Comparison of ENCODE assay signal across 20 cellular contexts in the genomic region with DNA sequence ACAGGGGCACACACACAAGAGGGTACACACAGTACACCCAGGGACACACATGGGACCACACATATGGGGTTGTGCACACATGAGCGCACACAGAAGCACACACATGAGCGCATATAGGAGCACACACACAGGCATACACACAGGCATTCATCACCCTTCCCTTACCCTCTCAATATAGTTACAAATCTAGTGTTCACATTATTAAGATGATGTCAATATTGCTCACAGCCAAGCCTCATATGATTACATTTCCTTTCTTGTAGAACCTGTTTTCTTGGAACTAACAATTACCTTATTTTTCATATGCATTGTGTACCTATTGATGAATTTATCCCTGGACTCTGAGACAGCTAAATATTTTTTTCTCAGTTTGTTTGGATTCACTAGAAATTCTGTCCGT.
"Had no signal": no experiment of that assay in that cellular context is flagged by ENCODE, and none has a peak within 500 bp of the region (broad histone marks: within the 10 kb centered on the region; RNA-seq: fewer than 3 reads in every experiment).

No MANE protein-coding gene starts in this region.

- H3K27me3 ChIP-seq: esophagus squamous epithelium, heart left ventricle, left lung, tibial nerve had no signal

- H3K4me1 ChIP-seq: left lung, spleen had no signal

- ATAC-seq: effector memory CD8-positive, alpha-beta T cell; heart left ventricle; left lung; sciatic nerve had no signal

- H3K4me1 Mint-ChIP-seq: activated B cell treated with CpG ODN at 0.5 μM for 24 hours; activated CD4-positive, alpha-beta T cell treated with anti-CD3 and anti-CD28 coated beads, Interleukin-2, amount 10 ng/mL, durations not matched to agents 24 days and 14 days; central memory CD8-positive, alpha-beta T cell; stimulated activated naive B cell treated with anti-CD40 and anti-IgM and Interleukin-4, amounts not matched to agents 10 μg/mL and 1 μg/mL and 100 μg/mL, for 72 hours had no signal

- H3K27me3 Mint-ChIP-seq: activated CD4-positive, alpha-beta T cell treated with anti-CD3 and anti-CD28 coated beads, Interleukin-2, amount 10 ng/mL, durations not matched to agents 24 days and 14 days had no signal

- H3K4me3 ChIP-seq: esophagus squamous epithelium, heart left ventricle, left lung, spleen, tibial nerve had no signal

- H3K36me3 Mint-ChIP-seq: stimulated activated naive B cell treated with anti-CD40 and anti-IgM and Interleukin-4, amounts not matched to agents 10 μg/mL and 1 μg/mL and 100 μg/mL, for 72 hours had no signal

- DNase-seq: activated B cell treated with CpG ODN at 0.5 μM for 24 hours; activated CD4-positive, alpha-beta T cell treated with anti-CD3 and anti-CD28 coated beads, Interleukin-2, amount 10 ng/mL, durations not matched to agents 24 days and 14 days; activated CD8-positive, alpha-beta memory T cell treated with anti-CD3 and anti-CD28 coated beads for 24 hours; activated naive CD4-positive, alpha-beta T cell treated with anti-CD3 and anti-CD28 coated beads for 36 hours; effector memory CD8-positive, alpha-beta T cell; esophagus squamous epithelium; foreskin fibroblast; heart left ventricle; left lung; mesenchymal stem cell; spleen; stimulated activated CD4-positive, alpha-beta T cell treated with anti-CD3 and anti-CD28 coated beads, Interleukin-1b, Interleukin-23, amount 100 ng/mL, for 48 hours; stimulated activated naive B cell treated with anti-CD40 and anti-IgM and Interleukin-4, amounts not matched to agents 10 μg/mL and 1 μg/mL and 100 μg/mL, for 72 hours had no signal

- H3K4me3 Mint-ChIP-seq: activated B cell treated with CpG ODN at 0.5 μM for 24 hours; activated CD4-positive, alpha-beta T cell treated with anti-CD3 and anti-CD28 coated beads, Interleukin-2, amount 10 ng/mL, durations not matched to agents 24 days and 14 days; activated naive CD4-positive, alpha-beta T cell treated with anti-CD3 and anti-CD28 coated beads for 36 hours; central memory CD8-positive, alpha-beta T cell; dendritic cell treated with granulocyte-macrophage colony-stimulating factor and Interleukin-4, amounts not matched to agents 40 ng/mL and 50 ng/mL, for 4 days; effector memory CD8-positive, alpha-beta T cell; nephron; stimulated activated naive B cell treated with anti-CD40 and anti-IgM and Interleukin-4, amounts not matched to agents 10 μg/mL and 1 μg/mL and 100 μg/mL, for 72 hours; T-helper 1 cell treated with Interleukin-12 subunit alpha and Interleukin-12 subunit beta and Interleukin-4 antibody, amounts not matched to agents 30 μg/mL and 1 μg/mL, for 36 hours had no signal

- FAIRE-seq: islet of Langerhans had no signal

- H3K27ac Mint-ChIP-seq: activated B cell treated with CpG ODN at 0.5 μM for 24 hours; activated CD4-positive, alpha-beta T cell treated with anti-CD3 and anti-CD28 coated beads, Interleukin-2, amount 10 ng/mL, durations not matched to agents 24 days and 14 days; activated naive CD4-positive, alpha-beta T cell treated with anti-CD3 and anti-CD28 coated beads for 36 hours; dendritic cell treated with granulocyte-macrophage colony-stimulating factor and Interleukin-4, amounts not matched to agents 40 ng/mL and 50 ng/mL, for 4 days; effector memory CD8-positive, alpha-beta T cell; nephron; stimulated activated naive B cell treated with anti-CD40 and anti-IgM and Interleukin-4, amounts not matched to agents 10 μg/mL and 1 μg/mL and 100 μg/mL, for 72 hours; T-helper 1 cell treated with Interleukin-12 subunit alpha and Interleukin-12 subunit beta and Interleukin-4 antibody, amounts not matched to agents 30 μg/mL and 1 μg/mL, for 36 hours had no signal

- H3K9me3 Mint-ChIP-seq: activated B cell treated with CpG ODN at 0.5 μM for 24 hours; activated CD4-positive, alpha-beta T cell treated with anti-CD3 and anti-CD28 coated beads, Interleukin-2, amount 10 ng/mL, durations not matched to agents 24 days and 14 days; activated naive CD4-positive, alpha-beta T cell treated with anti-CD3 and anti-CD28 coated beads for 36 hours; central memory CD8-positive, alpha-beta T cell; dendritic cell treated with granulocyte-macrophage colony-stimulating factor and Interleukin-4, amounts not matched to agents 40 ng/mL and 50 ng/mL, for 4 days; effector memory CD8-positive, alpha-beta T cell; nephron; T-helper 1 cell treated with Interleukin-12 subunit alpha and Interleukin-12 subunit beta and Interleukin-4 antibody, amounts not matched to agents 30 μg/mL and 1 μg/mL, for 36 hours had no signal

- H3K36me3 ChIP-seq: esophagus squamous epithelium, heart left ventricle, left lung, spleen, tibial nerve had no signal

- H3K9me3 ChIP-seq: esophagus squamous epithelium, heart left ventricle, left lung, spleen, tibial nerve had no signal

- H3K27ac ChIP-seq: esophagus squamous epithelium, left lung, spleen, tibial nerve had no signal
